In the genomic region with DNA sequence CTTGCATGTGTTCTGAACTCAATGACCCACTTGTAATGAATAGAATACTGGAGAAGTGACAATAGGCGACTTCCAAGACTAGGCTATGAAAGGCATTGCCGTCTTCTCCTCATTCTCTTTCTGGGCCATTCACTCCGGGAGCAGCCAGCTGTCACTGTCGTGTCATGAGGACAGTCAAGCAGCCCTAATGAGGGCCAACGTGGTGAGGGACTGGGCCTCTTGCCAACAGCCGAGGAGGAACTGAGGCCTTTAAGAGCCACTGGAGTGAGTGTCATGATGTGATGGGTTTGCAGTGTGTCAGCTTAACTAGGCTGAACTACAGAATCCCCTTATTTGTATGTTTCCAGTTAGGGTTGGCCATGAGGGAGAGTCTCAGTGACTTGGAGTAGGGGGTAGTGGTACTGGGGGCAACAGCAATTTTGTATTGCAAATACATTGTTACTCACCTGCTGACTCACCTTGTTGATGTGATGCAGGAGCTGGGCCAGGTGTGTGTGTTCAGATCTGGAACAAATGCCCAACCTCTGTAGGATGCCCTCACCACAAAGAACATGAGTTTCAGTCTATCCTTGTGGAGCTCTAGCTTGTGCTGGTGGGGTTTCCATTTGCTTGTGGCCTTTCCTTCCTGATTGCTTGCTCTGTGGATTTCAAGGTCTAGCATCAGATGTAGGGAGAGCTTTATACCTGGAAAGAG, we compare ENCODE assay signal across 17 cellular contexts.
A peak's percentile ranks its signal among the peaks of the same experiment; 100 is the strongest.
DNase-seq lines count a peak whose midpoint lies in the region; ATAC-seq, FAIRE-seq and TF ChIP-seq lines count a peak whose summit lies in the region.
"Had no signal": no experiment of that assay in that cellular context is flagged by ENCODE, and none has a peak within 500 bp of the region (broad histone marks: within the 10 kb centered on the region; RNA-seq: fewer than 3 reads in every experiment).

No MANE protein-coding gene starts in this region.

- H3K27ac ChIP-seq in right lobe of liver (no peak overlapping the region), HepG2 (ENCODE audit: extremely low read length, insufficient read depth, low read length) (no peak overlapping the region), upper lobe of right lung (no peak overlapping the region)
- H3K27ac ChIP-seq: psoas muscle had no signal

- in situ Hi-C loops in HepG2 (cut with HindIII; ENCODE audit: extremely low pct_ligation_motif_present, low pct_unique_long_range_greater_than_20kb): loop anchor here (25.0 kb wide), 1 partner anchor 839 kb away; no protein-coding TSS in a partner anchor

- TF ChIP-seq CTCF in right lobe of liver (IDR thresholded peaks at IDR 0.05) (no peak), HepG2 (CRISPR knock-in tag; IDR thresholded peaks at IDR 0.05) (no peak), upper lobe of right lung (IDR thresholded peaks at IDR 0.05) (no peak)

- H3K36me3 ChIP-seq in right lobe of liver (no peaks in the 10 kb centered on the region), HepG2 (replicated peaks in 1 of 2; ENCODE audit: control insufficient read depth in 1 of 2, insufficient read depth in 2 of 2, low read length in 2 of 2) (no peaks in the 10 kb centered on the region), upper lobe of right lung (no peaks in the 10 kb centered on the region)
- H3K36me3 ChIP-seq: BE2C had no signal

- ATAC-seq in right lobe of liver (peak in 3 of 4 donors; percentile 46 to 53 (median 47)), HepG2 (no peak), upper lobe of right lung (peak; percentile 43), GM21515 (IDR thresholded peaks at IDR 0.05; ENCODE audit: unreplicated experiment) (no peak)
- ATAC-seq: activated T-cell treated with anti-CD3 and anti-CD28 coated beads, Interleukin-2, amount 50 U/mL, for 72 hours; Panc1; psoas muscle; T-helper 17 cell had no signal

- H3K27me3 ChIP-seq in right lobe of liver (no peaks in the 10 kb centered on the region), HepG2 (ENCODE audit: control insufficient read depth in 1 of 2, insufficient read depth in 2 of 2, low read length in 2 of 2) (no peaks in the 10 kb centered on the region; a peak in 2 of 5 replicates), upper lobe of right lung (peaks cover 7% of the 10 kb centered on the region)
- H3K27me3 ChIP-seq: BE2C had no signal

- CTCF ChIA-PET in HepG2 (lab: Yijun Ruan, JAX; ENCODE audit: low intra/inter-chr PET ratio, low total read pairs): no interaction called here

- H3K4me3 ChIP-seq in right lobe of liver (no peak overlapping the region), HepG2 (replicated peaks in 1 of 3; ENCODE audit: insufficient read depth in 1 of 3, low read depth in 2 of 3, low read length in 3 of 3) (no peak overlapping the region), upper lobe of right lung (no peak overlapping the region)
- H3K4me3 ChIP-seq: psoas muscle had no signal

- intact Hi-C loops in right lobe of liver (cut with DNase I): no loop called here
- intact Hi-C loops in HepG2 (cut with micrococcal nuclease; ENCODE audit: unreplicated experiment): no loop called here
- intact Hi-C loops in head of caudate nucleus (cut with DNase I): no loop called here
- intact Hi-C loops in upper lobe of right lung (cut with DNase I): no loop called here
- intact Hi-C loops in activated T-helper 1 cell treated with anti-CD3 and anti-CD28 coated beads, Interleukin-12 subunit alpha, Interleukin-12 subunit beta, Interleukin-2, Interleukin-4 antibody, amounts not matched to agents 30 ng/mL and 10 ng/mL and 1 ng/mL, durations not matched to agents 14 hours and 24 hours and 36 hours (cut with micrococcal nuclease): no loop called here

- peaks cover 1% of the 10 kb centered on the region for H3K36me3 Mint-ChIP-seq in activated T-helper 1 cell treated with anti-CD3 and anti-CD28 coated beads, Interleukin-12 subunit alpha, Interleukin-12 subunit beta, Interleukin-2, Interleukin-4 antibody, amounts not matched to agents 30 ng/mL and 10 ng/mL and 1 ng/mL, durations not matched to agents 14 hours and 24 hours and 36 hours (ENCODE audit: low read depth)

- H3K27ac Mint-ChIP-seq in activated T-helper 1 cell treated with anti-CD3 and anti-CD28 coated beads, Interleukin-12 subunit alpha, Interleukin-12 subunit beta, Interleukin-2, Interleukin-4 antibody, amounts not matched to agents 30 ng/mL and 10 ng/mL and 1 ng/mL, durations not matched to agents 14 hours and 24 hours and 36 hours: no peak overlapping the region
- H3K27ac Mint-ChIP-seq: activated T-cell treated with anti-CD3 and anti-CD28 coated beads, Interleukin-2, amount 50 U/mL, for 72 hours; T-helper 17 cell had no signal

- H2AFZ ChIP-seq in HepG2 (ENCODE audit: low read length): no peak overlapping the region

- TF ChIP-seq RAD21 in HepG2 (CRISPR knock-in tag; IDR thresholded peaks at IDR 0.05): no peak

- peaks cover 10% of the 10 kb centered on the region for H3K4me1 Mint-ChIP-seq in activated T-helper 1 cell treated with anti-CD3 and anti-CD28 coated beads, Interleukin-12 subunit alpha, Interleukin-12 subunit beta, Interleukin-2, Interleukin-4 antibody, amounts not matched to agents 30 ng/mL and 10 ng/mL and 1 ng/mL, durations not matched to agents 14 hours and 24 hours and 36 hours (ENCODE audit: low read depth)

- H3K9ac ChIP-seq in HepG2 (ENCODE audit: insufficient read depth, low read depth, low read length): no peak overlapping the region

- no peaks in the 10 kb centered on the region for H3K27me3 Mint-ChIP-seq in activated T-helper 1 cell treated with anti-CD3 and anti-CD28 coated beads, Interleukin-12 subunit alpha, Interleukin-12 subunit beta, Interleukin-2, Interleukin-4 antibody, amounts not matched to agents 30 ng/mL and 10 ng/mL and 1 ng/mL, durations not matched to agents 14 hours and 24 hours and 36 hours (ENCODE audit: insufficient read depth)

- FAIRE-seq in HepG2 (lab: Jason Lieb, UNC): no peak
- FAIRE-seq: GM18507 had no signal

- POLR2A ChIA-PET in HepG2 (lab: Yijun Ruan, JAX): no interaction called here

- H3K9me3 ChIP-seq in right lobe of liver: no peaks in the 10 kb centered on the region
- H3K9me3 ChIP-seq in HepG2 (ENCODE audit: low read length): no peaks in the 10 kb centered on the region
- H3K9me3 ChIP-seq in upper lobe of right lung: no peaks in the 10 kb centered on the region
- H3K9me3 ChIP-seq: BE2C, psoas muscle had no signal

- no peak overlapping the region for H3K4me3 Mint-ChIP-seq in activated T-helper 1 cell treated with anti-CD3 and anti-CD28 coated beads, Interleukin-12 subunit alpha, Interleukin-12 subunit beta, Interleukin-2, Interleukin-4 antibody, amounts not matched to agents 30 ng/mL and 10 ng/mL and 1 ng/mL, durations not matched to agents 14 hours and 24 hours and 36 hours
- H3K4me3 Mint-ChIP-seq: activated T-cell treated with anti-CD3 and anti-CD28 coated beads, Interleukin-2, amount 50 U/mL, for 72 hours; T-helper 17 cell had no signal

- H3K79me2 ChIP-seq in HepG2 (ENCODE audit: insufficient read depth, low read length): no peaks in the 10 kb centered on the region

- whole genome bisulfite sequencing in right lobe of liver (ENCODE audit: insufficient coverage, low coverage, low lambda C conversion rate, missing lambda C conversion rate): 74% methylated on average over 5 of the region's 6 CpGs
- WGBS in HepG2 (ENCODE audit: low lambda C conversion rate): 10% methylated on average over 5 of the region's 6 CpGs

- H4K20me1 ChIP-seq in HepG2 (ENCODE audit: insufficient read depth, low read length): no peaks in the 10 kb centered on the region

- BruUV-seq in HepG2 (replicated peaks; lab: Mats Ljungman, UMichigan): no TSS peak

- TF ChIP-seq POLR2A in right lobe of liver (IDR thresholded peaks at IDR 0.05) (no peak), HepG2 (IDR thresholded peaks at IDR 0.05; ENCODE audit: insufficient read depth in 1 of 2, low read depth in 2 of 2, low read length in 2 of 2) (no peak)

- peaks cover 3% of the 10 kb centered on the region for H3K9me3 Mint-ChIP-seq in activated T-helper 1 cell treated with anti-CD3 and anti-CD28 coated beads, Interleukin-12 subunit alpha, Interleukin-12 subunit beta, Interleukin-2, Interleukin-4 antibody, amounts not matched to agents 30 ng/mL and 10 ng/mL and 1 ng/mL, durations not matched to agents 14 hours and 24 hours and 36 hours

- DNase-seq in right lobe of liver (peak in 1 of 3 donors; percentile 37), HepG2 (ENCODE audit: low spot score) (no peak), NCI-H510A (lab: John Stamatoyannopoulos, UW) (peak; percentile 60), head of caudate nucleus (peak in 39 of 42 donors; percentile 17 to 87 (median 53)), upper lobe of right lung (no peak)
- DNase-seq in activated T-helper 1 cell treated with anti-CD3 and anti-CD28 coated beads, Interleukin-12 subunit alpha, Interleukin-12 subunit beta, Interleukin-2, Interleukin-4 antibody, amounts not matched to agents 30 ng/mL and 10 ng/mL and 1 ng/mL, durations not matched to agents 14 hours and 24 hours and 36 hours (ENCODE audit: low spot score): no peak
- DNase-seq in stimulated activated CD4-positive, alpha-beta T cell treated with anti-CD3 and anti-CD28 coated beads, Interleukin-12 subunit alpha, Interleukin-12 subunit beta, amount 100 ng/mL, for 4 hours: no peak
- DNase-seq: activated CD4-positive, alpha-beta T cell treated with anti-CD3 and anti-CD28 coated beads for 4 hours; activated T-cell treated with anti-CD3 and anti-CD28 coated beads, Interleukin-2, amount 50 U/mL, for 72 hours; BE2C; dermis blood vessel endothelial cell; H7; T-helper 17 cell had no signal

- TF ChIP-seq EP300 in HepG2 (IDR thresholded peaks at IDR 0.05; ENCODE audit: low read depth in 2 of 2, low read length in 2 of 2) (no peak), HepG2 (CRISPR knock-in tag; IDR thresholded peaks at IDR 0.05; ENCODE audit: borderline replicate concordance) (no peak)

- no peak overlapping the region for H3K4me2 ChIP-seq in HepG2 (ENCODE audit: low read depth, low read length)

- H3K4me1 ChIP-seq in right lobe of liver (no peaks in the 10 kb centered on the region), HepG2 (ENCODE audit: insufficient read depth, low read length) (no peaks in the 10 kb centered on the region), upper lobe of right lung (no peaks in the 10 kb centered on the region)
- H3K4me1 ChIP-seq: psoas muscle had no signal

TF ChIP-seq in HepG2, 621 proteins besides CTCF, POLR2A, EP300 and RAD21 (continues in another document):
- TF ChIP-seq LCORL (IDR thresholded peaks at IDR 0.05): no peak
- TF ChIP-seq LCORL (CRISPR knock-in tag; IDR thresholded peaks at IDR 0.05): no peak
- no peak for TF ChIP-seq NPAS2 (CRISPR knock-in tag; IDR thresholded peaks at IDR 0.05; ENCODE audit: borderline replicate concordance)
- no peak for TF ChIP-seq FOXO1 (CRISPR knock-in tag; IDR thresholded peaks at IDR 0.05)
- TF ChIP-seq, protein P1, sequence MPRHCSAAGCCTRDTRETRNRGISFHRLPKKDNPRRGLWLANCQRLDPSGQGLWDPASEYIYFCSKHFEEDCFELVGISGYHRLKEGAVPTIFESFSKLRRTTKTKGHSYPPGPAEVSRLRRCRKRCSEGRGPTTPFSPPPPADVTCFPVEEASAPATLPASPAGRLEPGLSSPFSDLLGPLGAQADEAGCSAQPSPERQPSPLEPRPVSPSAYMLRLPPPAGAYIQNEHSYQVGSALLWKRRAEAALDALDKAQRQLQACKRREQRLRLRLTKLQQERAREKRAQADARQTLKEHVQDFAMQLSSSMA (CRISPR knock-in tag; IDR thresholded peaks at IDR 0.05): no peak
- no peak for TF ChIP-seq ZNF367 (CRISPR knock-in tag; IDR thresholded peaks at IDR 0.05; ENCODE audit: borderline replicate concordance)

Comparison
In these comparisons a context has a peak if more than half of its experiments do, and no peak if none do; other contexts are left out.
1. ATAC-seq: peak in right lobe of liver (3 of 4) and upper lobe of right lung (single experiment); none in HepG2 (single experiment) and GM21515 (single experiment).
2. DNase-seq: peak in NCI-H510A (single experiment) and head of caudate nucleus (39 of 42); none in HepG2 (single experiment), upper lobe of right lung (single experiment), activated T-helper 1 cell treated with anti-CD3 and anti-CD28 coated beads, Interleukin-12 subunit alpha, Interleukin-12 subunit beta, Interleukin-2, Interleukin-4 antibody, amounts not matched to agents 30 ng/mL and 10 ng/mL and 1 ng/mL, durations not matched to agents 14 hours and 24 hours and 36 hours (single experiment) and stimulated activated CD4-positive, alpha-beta T cell treated with anti-CD3 and anti-CD28 coated beads, Interleukin-12 subunit alpha, Interleukin-12 subunit beta, amount 100 ng/mL, for 4 hours (single experiment).